10 cellular contexts compared by ENCODE assay signal in genomic region chr3:190183121-190183520, GRCh38.
DNase-seq lines count a peak whose midpoint lies in the region; ATAC-seq and TF ChIP-seq lines count a peak whose summit lies in the region.
"Had no signal": no experiment of that assay in that cellular context is flagged by ENCODE, and none has a peak within 500 bp of the region (broad histone marks: within the 10 kb centered on the region; RNA-seq: fewer than 3 reads in every experiment).

No MANE protein-coding gene starts in this region.

- no peak for ATAC-seq in mucosa of descending colon
- ATAC-seq: activated T-cell treated with anti-CD3 and anti-CD28 coated beads, Interleukin-2, amount 50 U/mL, for 4 hours had no signal

- H3K27me3 Mint-ChIP-seq in chondrocyte (ENCODE audit: low read depth): no peaks in the 10 kb centered on the region

- peaks cover 51% of the 10 kb centered on the region for H3K4me1 Mint-ChIP-seq in chondrocyte (ENCODE audit: low read depth)

- no peak for TF ChIP-seq CTCF in chondrocyte (IDR thresholded peaks at IDR 0.05)
- TF ChIP-seq CTCF in ascending aorta (IDR thresholded peaks at IDR 0.05): no peak
- no peak for TF ChIP-seq CTCF in mucosa of descending colon (IDR thresholded peaks at IDR 0.05)

- H3K27ac Mint-ChIP-seq in chondrocyte (ENCODE audit: unreplicated experiment): peak overlapping the region; percentile 76

- H3K4me3 ChIP-seq in ascending aorta (no peak overlapping the region), mucosa of descending colon (no peak overlapping the region)

- no peaks in the 10 kb centered on the region for H3K4me1 ChIP-seq in ascending aorta
- H3K4me1 ChIP-seq in mucosa of descending colon (ENCODE audit: low read depth): no peaks in the 10 kb centered on the region

- no peaks in the 10 kb centered on the region for H3K27me3 ChIP-seq in ascending aorta

- peaks cover 3% of the 10 kb centered on the region for H3K9me3 Mint-ChIP-seq in chondrocyte (ENCODE audit: low read depth)
- H3K9me3 Mint-ChIP-seq: activated T-cell treated with anti-CD3 and anti-CD28 coated beads, Interleukin-2, amount 50 U/mL, for 4 hours had no signal

- H3K27ac ChIP-seq in ascending aorta: no peak overlapping the region

- H3K36me3 ChIP-seq in ascending aorta (no peaks in the 10 kb centered on the region), mucosa of descending colon (ENCODE audit: low read depth) (no peaks in the 10 kb centered on the region)

- no peak overlapping the region for H3K4me3 Mint-ChIP-seq in chondrocyte (ENCODE audit: unreplicated experiment)
- H3K4me3 Mint-ChIP-seq: activated T-cell treated with anti-CD3 and anti-CD28 coated beads, Interleukin-2, amount 50 U/mL, for 4 hours had no signal

- no peaks in the 10 kb centered on the region for H3K36me3 Mint-ChIP-seq in chondrocyte (ENCODE audit: low read depth)

- peak; percentile 7 for DNase-seq in G401 (ENCODE audit: low spot score)
- DNase-seq in NCI-H1105 (lab: John Stamatoyannopoulos, UW): peak; percentile 18
- DNase-seq in chondrocyte (ENCODE audit: low spot score): no peak
- DNase-seq in non-pigmented ciliary epithelial cell (ENCODE audit: low read depth): peak; percentile 94
- no peak for DNase-seq in ascending aorta (ENCODE audit: low spot score in 2 of 2)
- DNase-seq in middle frontal gyrus (ENCODE audit: extremely low spot score, low spot score): no peak
- DNase-seq in central memory CD4-positive, alpha-beta T cell: no peak
- no peak for DNase-seq in mucosa of descending colon
- DNase-seq: activated T-cell treated with anti-CD3 and anti-CD28 coated beads, Interleukin-2, amount 50 U/mL, for 4 hours; NCI-H1694 treated with DMSO at 0.1 percent for 48 hours had no signal

- H3K9me3 ChIP-seq in ascending aorta: no peaks in the 10 kb centered on the region
- no peaks in the 10 kb centered on the region for H3K9me3 ChIP-seq in mucosa of descending colon

- in situ Hi-C loops in G401 (cut with HindIII; ENCODE audit: low sequenced_read_pairs): no loop called here

- intact Hi-C loops in ascending aorta (cut with DNase I): loop anchor here (2.0 kb wide), 1 partner anchor 62 kb away; the partner anchor contains the start of gene P3H2
- intact Hi-C loops in mucosa of descending colon (cut with DNase I, micrococcal nuclease): no loop called here

Comparison
In these comparisons a context has a peak if more than half of its experiments do, and no peak if none do; other contexts are left out.
1. DNase-seq: peak in G401 (single experiment), NCI-H1105 (single experiment) and non-pigmented ciliary epithelial cell (single experiment); none in chondrocyte (single experiment), ascending aorta (0 of 2), middle frontal gyrus (single experiment), central memory CD4-positive, alpha-beta T cell (single experiment) and mucosa of descending colon (0 of 3).